ENCODE assay signal across 18 cellular contexts in the genomic region with DNA sequence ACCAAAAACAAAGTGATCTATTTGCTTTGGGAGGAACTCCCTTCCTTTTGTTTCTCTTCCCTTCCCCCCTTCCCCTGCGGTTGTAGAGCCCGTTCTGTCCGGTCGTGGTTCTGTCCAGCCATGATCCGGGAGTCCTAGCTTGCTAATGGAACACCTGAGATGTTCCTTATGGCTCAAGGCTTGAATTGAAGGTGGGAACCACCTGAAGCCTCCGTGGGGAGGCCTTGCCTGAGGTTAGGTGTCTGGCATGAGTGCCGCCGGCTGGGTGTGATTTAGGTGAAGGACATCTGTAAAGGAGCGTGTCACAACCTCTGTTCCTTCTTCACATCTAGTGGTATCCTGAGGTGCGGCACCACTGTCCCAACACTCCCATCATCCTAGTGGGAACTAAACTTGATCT.
"Had no signal": no experiment of that assay in that cellular context is flagged by ENCODE, and none has a peak within 500 bp of the region (broad histone marks: within the 10 kb centered on the region; RNA-seq: fewer than 3 reads in every experiment).

No MANE protein-coding gene starts in this region.

- H3K4me3 ChIP-seq: body of pancreas, hepatocyte, SK-N-MC, testis had no signal

- H3K27me3 Mint-ChIP-seq: activated CD8-positive, alpha-beta memory T cell treated with anti-CD3 and anti-CD28 coated beads, Interleukin-2, amount 10 ng/mL, durations not matched to agents 7 days and 5 days; activated naive CD8-positive, alpha-beta T cell; central memory CD8-positive, alpha-beta T cell; naive B cell; stimulated activated naive CD8-positive, alpha-beta T cell treated with anti-CD3 and anti-CD28 coated beads, Interleukin-15, amount 100 ng/mL, for 72 hours; T-cell had no signal

- H3K27me3 ChIP-seq: body of pancreas, hepatocyte, testis had no signal

- H3K27ac ChIP-seq: hepatocyte, SK-N-MC, testis had no signal

- DNase-seq: activated CD4-positive, alpha-beta T cell treated with anti-CD3 and anti-CD28 coated beads, Interleukin-2, amount 50 U/mL, for 4 hours; activated CD8-positive, alpha-beta memory T cell treated with anti-CD3 and anti-CD28 coated beads, Interleukin-2, amount 10 ng/mL, durations not matched to agents 7 days and 5 days; activated gamma-delta T cell; activated T-cell treated with anti-CD3 and anti-CD28 coated beads, Interleukin-2, amount 50 U/mL, for 48 hours; amniotic stem cell; body of pancreas; dermis blood vessel endothelial cell; islet precursor cell; naive B cell; stimulated activated naive CD8-positive, alpha-beta T cell treated with anti-CD3 and anti-CD28 coated beads, Interleukin-15, amount 100 ng/mL, for 72 hours; T-cell; T-helper 9 cell; testis had no signal

- H3K4me3 Mint-ChIP-seq: activated CD8-positive, alpha-beta memory T cell treated with anti-CD3 and anti-CD28 coated beads, Interleukin-2, amount 10 ng/mL, durations not matched to agents 7 days and 5 days; activated naive CD8-positive, alpha-beta T cell; central memory CD8-positive, alpha-beta T cell; stimulated activated naive CD8-positive, alpha-beta T cell treated with anti-CD3 and anti-CD28 coated beads, Interleukin-15, amount 100 ng/mL, for 72 hours; T-cell had no signal

- H3K27ac Mint-ChIP-seq: activated CD8-positive, alpha-beta memory T cell treated with anti-CD3 and anti-CD28 coated beads, Interleukin-2, amount 10 ng/mL, durations not matched to agents 7 days and 5 days; activated naive CD8-positive, alpha-beta T cell had no signal

- H3K9me3 ChIP-seq: body of pancreas, testis had no signal

- ATAC-seq: activated CD4-positive, CD25-positive, alpha-beta regulatory T cell treated with anti-CD3 and anti-CD28 coated beads, Interleukin-2, amount 50 U/mL, for 24 hours; activated CD8-positive, alpha-beta memory T cell treated with anti-CD3 and anti-CD28 coated beads, Interleukin-2, amount 10 ng/mL, durations not matched to agents 7 days and 5 days; body of pancreas; stimulated activated naive CD8-positive, alpha-beta T cell treated with anti-CD3 and anti-CD28 coated beads, Interleukin-15, amount 100 ng/mL, for 72 hours; T-cell had no signal

- H3K9me3 Mint-ChIP-seq: central memory CD8-positive, alpha-beta T cell; stimulated activated naive CD8-positive, alpha-beta T cell treated with anti-CD3 and anti-CD28 coated beads, Interleukin-15, amount 100 ng/mL, for 72 hours; T-cell had no signal
